Comparison of ENCODE assay signal across 8 cellular contexts in genomic region chr20:53866787-53867740, GRCh38.
DNase-seq lines count a peak whose midpoint lies in the region; ATAC-seq and TF ChIP-seq lines count a peak whose summit lies in the region.

No MANE protein-coding gene starts in this region.

- no peak overlapping the region for H4K91ac ChIP-seq in H9 (ENCODE audit: insufficient read length, low read depth, low read length)

- peaks cover 75% of the 10 kb centered on the region in 2 experiments for H3K4me1 Mint-ChIP-seq in H9

- H2BK15ac ChIP-seq in H9 (ENCODE audit: low read depth, low read length) = no peak overlapping the region

- H3K56ac ChIP-seq in H9 (ENCODE audit: insufficient read length, low read depth, low read length) = no peak overlapping the region

- DNase-seq in EH (ENCODE audit: low read depth) (peak; percentile 48), H9 (no peak), psoas muscle (no peak), UCSD-AML1 (lab: John Stamatoyannopoulos, UW; ENCODE audit: unreplicated experiment) (no peak), globus pallidus (ENCODE audit: low spot score) (no peak)

- H2AK5ac ChIP-seq in H9 (ENCODE audit: insufficient read length, low read length) = peak overlapping the region; percentile 21

- no CpG with 5 or more reads among the region's 11 CpGs for WGBS in H9 (ENCODE audit: extremely low coverage, insufficient read length, low lambda C conversion rate)
- WGBS in esophagus, 2 donors = 19 to 30% methylated on average over 11 of the region's 11 CpGs
- 30 to 36% (median 31%) methylated on average over 11 of the region's 11 CpGs for WGBS in psoas muscle, 3 donors

- no peaks in the 10 kb centered on the region for H3K9me2 ChIP-seq in OCI-LY1 (ENCODE audit: low read depth, low read length)

- peak overlapping the region; percentile 5; the same call in 1 of the 2 replicates for H3K14ac ChIP-seq in H9 (ENCODE audit: insufficient read depth, low read length)

- H4K20me1 ChIP-seq in H9 (ENCODE audit: control insufficient read depth, insufficient read depth, insufficient read length) (no peaks in the 10 kb centered on the region), OCI-LY1 (ENCODE audit: insufficient read depth, low read length) (no peaks in the 10 kb centered on the region)

- peak overlapping the region; percentile 75 for H4K5ac ChIP-seq in H9 (ENCODE audit: insufficient read length, low read depth, low read length)

- H3K9me3 Mint-ChIP-seq in H9 = no peaks in the 10 kb centered on the region; a peak in 1 of 5 replicates

- no peaks in the 10 kb centered on the region for H3K23me2 ChIP-seq in H9 (ENCODE audit: insufficient read length, low read depth, low read length, poor library complexity, severe bottlenecking)

- TF ChIP-seq CTCF in H9 (conservative IDR thresholded peaks at IDR 0.05) (no peak), OCI-LY1 (IDR thresholded peaks at IDR 0.05; ENCODE audit: low read length) (no peak), psoas muscle (IDR thresholded peaks at IDR 0.05) (no peak)

- H3T11ph ChIP-seq in H9 (ENCODE audit: low read length) = peak overlapping the region; percentile 96

- no peak overlapping the region for H3K4ac ChIP-seq in H9 (ENCODE audit: low read depth, low read length)

- ATAC-seq in psoas muscle (peak in 1 of 4 donors; percentile 53), GM21367 (IDR thresholded peaks at IDR 0.05; ENCODE audit: unreplicated experiment) (no peak)

- H3K4me1 ChIP-seq in H9 (ENCODE audit: insufficient read depth, low read length) (peaks cover 5% of the 10 kb centered on the region; the same call in 1 of the 2 replicates), OCI-LY1 (ENCODE audit: insufficient read depth, low read length, severe bottlenecking) (peaks cover 74% of the 10 kb centered on the region), esophagus (ENCODE audit: control insufficient read depth in 2 of 2, insufficient read depth in 2 of 2, low read length in 1 of 2) (peaks cover 0 to 4% of the 10 kb centered on the region in 2 donors), psoas muscle (peaks cover 8% of the 10 kb centered on the region)

- H2BK5ac ChIP-seq in H9 (ENCODE audit: insufficient read length, low read length) = peak overlapping the region; percentile 92

- H3K9ac ChIP-seq in H9 (ENCODE audit: extremely low read depth, insufficient read length, low read length) (peak overlapping the region; percentile 21), OCI-LY1 (ENCODE audit: low read length) (peak overlapping the region; percentile 68)

- peak overlapping the region; percentile 65 for H2BK120ac ChIP-seq in H9 (ENCODE audit: low read depth, low read length, poor library complexity, severe bottlenecking)

- H3K79me2 ChIP-seq in H9 (ENCODE audit: insufficient read depth, low read length) = no peaks in the 10 kb centered on the region
- no peaks in the 10 kb centered on the region for H3K79me2 ChIP-seq in OCI-LY1 (ENCODE audit: insufficient read depth, low read length)

- H3K36me3 ChIP-seq in OCI-LY1 (ENCODE audit: insufficient read depth, low read length) = no peaks in the 10 kb centered on the region
- H3K36me3 ChIP-seq in esophagus (ENCODE audit: control insufficient read depth in 2 of 2, insufficient read depth in 2 of 2, low read length in 1 of 2) = no peaks in the 10 kb centered on the region
- no peaks in the 10 kb centered on the region for H3K36me3 ChIP-seq in psoas muscle (ENCODE audit: insufficient read depth in 1 of 2, low read depth in 1 of 2)

- peak overlapping the region; percentile 55 for H3K18ac ChIP-seq in H9 (ENCODE audit: insufficient read length, low read depth, low read length)

- no peak overlapping the region for H2AFZ ChIP-seq in H9 (ENCODE audit: low read length)
- no peak overlapping the region for H2AFZ ChIP-seq in OCI-LY1 (ENCODE audit: low read length)

- H3K27me3 Mint-ChIP-seq in H9 (ENCODE audit: low read depth) = no peaks in the 10 kb centered on the region

- peak overlapping the region; percentile 96 to 99 (median 99) for H3K27ac Mint-ChIP-seq in H9

- H3K9me3 ChIP-seq in H9 (ENCODE audit: control insufficient read depth, low read depth, low read length) (no peaks in the 10 kb centered on the region), OCI-LY1 (ENCODE audit: low read length) (no peaks in the 10 kb centered on the region), esophagus (ENCODE audit: control insufficient read depth in 2 of 2, insufficient read depth in 1 of 2, low read depth in 1 of 2, low read length in 1 of 2) (no peaks in the 10 kb centered on the region), psoas muscle (no peaks in the 10 kb centered on the region)

- H3K27me3 ChIP-seq in H9 (ENCODE audit: insufficient read depth, low read length) = no peaks in the 10 kb centered on the region
- no peaks in the 10 kb centered on the region for H3K27me3 ChIP-seq in OCI-LY1 (ENCODE audit: insufficient read depth, low read length)
- H3K27me3 ChIP-seq in esophagus (ENCODE audit: control insufficient read depth in 1 of 2, insufficient read depth in 2 of 2, low read length in 2 of 2) = no peaks in the 10 kb centered on the region
- no peaks in the 10 kb centered on the region for H3K27me3 ChIP-seq in psoas muscle (ENCODE audit: insufficient read depth in 3 of 3, low read length in 2 of 3)

- H3K4me3 ChIP-seq in OCI-LY1 (ENCODE audit: low read depth, low read length, poor library complexity, severe bottlenecking) (peak overlapping the region; percentile 27), esophagus (ENCODE audit: low read depth in 1 of 2, low read length in 2 of 2) (no peak overlapping the region), psoas muscle (no peak overlapping the region)

- peaks cover 15% of the 10 kb centered on the region for H3F3A ChIP-seq in OCI-LY1 (ENCODE audit: insufficient read depth, low read length)

- H3K36me3 Mint-ChIP-seq in H9 (ENCODE audit: insufficient read depth in 1 of 3, low read depth in 3 of 3) = no peaks in the 10 kb centered on the region

- H3K4me2 ChIP-seq in H9 (ENCODE audit: insufficient read depth, insufficient read length, low read length) (peak overlapping the region; percentile 34), OCI-LY1 (ENCODE audit: low read length) (peak overlapping the region; percentile 60)

- no peak overlapping the region for H4K8ac ChIP-seq in H9 (replicated peaks; ENCODE audit: insufficient read length, low read depth, low read length)

- H2BK20ac ChIP-seq in H9 (ENCODE audit: low read depth, low read length, poor library complexity, severe bottlenecking) = no peak overlapping the region

- H3K27ac ChIP-seq in H9 (ENCODE audit: insufficient read length, low read depth, low read length) = peak overlapping the region; percentile 95
- H3K27ac ChIP-seq in OCI-LY1 (ENCODE audit: low read depth, low read length, poor library complexity, severe bottlenecking) = peak overlapping the region; percentile 97
- H3K27ac ChIP-seq in esophagus (ENCODE audit: low read depth in 2 of 2, low read length in 1 of 2) = peak overlapping the region; percentile 82 to 87
- H3K27ac ChIP-seq in psoas muscle = peak overlapping the region; percentile 4

- no peak overlapping the region for H3K23ac ChIP-seq in H9 (ENCODE audit: insufficient read length, low read depth, low read length)

- intact Hi-C loops in psoas muscle (cut with DNase I) = no loop called here

- H3K4me3 Mint-ChIP-seq in H9 = peak overlapping the region; percentile 6 to 66; a peak in 4 of 5 replicates

- peak overlapping the region; percentile 47 for H2BK12ac ChIP-seq in H9 (ENCODE audit: insufficient read length, low read depth, low read length)

- H3K79me1 ChIP-seq in H9 (ENCODE audit: insufficient read depth, low read depth, low read length, poor library complexity, severe bottlenecking) = no peaks in the 10 kb centered on the region

Comparison
In these comparisons a context has a peak if more than half of its experiments do, and no peak if none do; other contexts are left out.
1. H3K27ac ChIP-seq: peak in every context shown above with its lines; median percentile 97 in OCI-LY1; 95 in H9; 84 in esophagus; 4 in psoas muscle.